Comparison of ENCODE assay signal across 12 cellular contexts in the genomic region with DNA sequence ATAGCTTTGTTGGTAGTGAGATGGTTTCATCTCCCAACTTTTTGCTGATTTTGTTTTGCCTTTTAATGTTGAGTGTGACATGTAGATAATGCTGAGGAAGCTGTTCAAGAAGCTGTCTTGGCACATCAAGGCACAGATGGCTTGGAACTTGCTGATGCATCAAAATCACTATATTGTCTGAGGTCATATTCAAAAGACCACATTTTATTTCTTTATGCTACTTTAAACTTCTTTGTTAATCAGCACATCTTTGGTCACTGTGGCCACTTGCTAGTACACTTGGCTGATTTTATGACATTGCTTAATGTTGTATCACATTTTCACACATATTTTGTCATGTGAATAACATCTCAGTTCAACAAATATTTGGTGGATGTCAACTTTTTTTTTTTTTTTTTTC.
"Had no signal": no experiment of that assay in that cellular context is flagged by ENCODE, and none has a peak within 500 bp of the region (broad histone marks: within the 10 kb centered on the region; RNA-seq: fewer than 3 reads in every experiment).

No MANE protein-coding gene starts in this region.

- H3K9me3 ChIP-seq: ascending aorta, esophagus muscularis mucosa, heart left ventricle, pancreas had no signal

- H3K27me3 ChIP-seq: ascending aorta, esophagus muscularis mucosa, foreskin keratinocyte, heart left ventricle, pancreas had no signal

- H3K9me3 Mint-ChIP-seq: activated CD4-positive, alpha-beta memory T cell treated with anti-CD3 and anti-CD28 coated beads, Interleukin-2, amount 10 ng/mL, durations not matched to agents 7 days and 5 days; activated T-cell treated with anti-CD3 and anti-CD28 coated beads, Interleukin-2, amount 50 U/mL, for 72 hours; neural crest cell had no signal

- H3K36me3 ChIP-seq: ascending aorta, esophagus muscularis mucosa, heart left ventricle, pancreas had no signal

- H3K27ac ChIP-seq: ascending aorta, esophagus muscularis mucosa, foreskin keratinocyte, pancreas had no signal

- H3K4me3 Mint-ChIP-seq: activated CD4-positive, alpha-beta memory T cell treated with anti-CD3 and anti-CD28 coated beads, Interleukin-2, amount 10 ng/mL, durations not matched to agents 7 days and 5 days; activated T-cell treated with anti-CD3 and anti-CD28 coated beads, Interleukin-2, amount 50 U/mL, for 72 hours; neural crest cell had no signal

- ATAC-seq: activated T-cell treated with anti-CD3 and anti-CD28 coated beads, Interleukin-2, amount 50 U/mL, for 72 hours; foreskin keratinocyte; heart left ventricle; pancreas had no signal

- H3K4me1 Mint-ChIP-seq: activated CD4-positive, alpha-beta memory T cell treated with anti-CD3 and anti-CD28 coated beads, Interleukin-2, amount 10 ng/mL, durations not matched to agents 7 days and 5 days had no signal

- DNase-seq: activated CD4-positive, alpha-beta memory T cell treated with anti-CD3 and anti-CD28 coated beads, Interleukin-2, amount 10 ng/mL, durations not matched to agents 7 days and 5 days; activated T-cell treated with anti-CD3 and anti-CD28 coated beads, Interleukin-2, amount 50 U/mL, for 72 hours; foreskin keratinocyte; heart left ventricle; islet precursor cell; pancreas; retina; small intestine; T1000 had no signal

- H3K27ac Mint-ChIP-seq: activated CD4-positive, alpha-beta memory T cell treated with anti-CD3 and anti-CD28 coated beads, Interleukin-2, amount 10 ng/mL, durations not matched to agents 7 days and 5 days; activated T-cell treated with anti-CD3 and anti-CD28 coated beads, Interleukin-2, amount 50 U/mL, for 72 hours had no signal

- H3K4me3 ChIP-seq: ascending aorta, esophagus muscularis mucosa, heart left ventricle, pancreas had no signal
